Comparison of ENCODE assay signal across 8 cellular contexts in the genomic region with DNA sequence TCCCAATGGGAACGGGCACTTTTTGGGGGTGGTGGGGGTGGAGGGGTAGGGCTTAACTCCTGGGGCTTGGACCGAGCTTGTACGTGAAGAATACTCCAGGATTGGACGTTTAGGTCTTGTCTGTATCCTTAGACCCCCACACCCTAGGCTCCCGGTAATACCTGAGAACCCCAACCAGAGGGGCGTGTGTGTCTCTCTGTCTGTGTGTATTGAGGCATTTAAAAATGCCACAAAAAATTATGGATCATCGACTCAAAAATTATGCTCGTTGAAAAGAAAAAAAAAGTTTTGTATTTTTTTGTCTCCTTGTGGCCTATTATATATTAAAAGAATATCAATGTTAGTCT. TPM values are rescaled to one million over a fixed set of nuclear protein-coding genes. Genes with fewer than 3 reads are reported as not detected.
A peak's percentile ranks its signal among the peaks of the same experiment; 100 is the strongest.
DNase-seq lines count a peak whose midpoint lies in the region; ATAC-seq, FAIRE-seq and TF ChIP-seq lines count a peak whose summit lies in the region.

No MANE protein-coding gene starts in this region.

- peaks cover 4% of the 10 kb centered on the region for H3K36me3 ChIP-seq in brain microvascular endothelial cell (replicated peaks)
- no peaks in the 10 kb centered on the region for H3K36me3 ChIP-seq in mucosa of stomach (ENCODE audit: control insufficient read depth, insufficient read depth, low read length)

- peak; percentile 3 for ATAC-seq in HG02973 (IDR thresholded peaks at IDR 0.05; ENCODE audit: unreplicated experiment)
- no peak for ATAC-seq in GM18505 (IDR thresholded peaks at IDR 0.05; ENCODE audit: unreplicated experiment)

- H3K9me3 ChIP-seq in mucosa of stomach (ENCODE audit: control insufficient read depth, low read length), result no peaks in the 10 kb centered on the region

- H3K27ac ChIP-seq in brain microvascular endothelial cell, result peak overlapping the region; percentile 96

- no peak for DNase-seq in AG09309 (ENCODE audit: low read depth)
- DNase-seq in brain microvascular endothelial cell, result no peak
- no peak for DNase-seq in stimulated activated CD4-positive, alpha-beta T cell treated with anti-CD3 and anti-CD28 coated beads, Interleukin-15, amount 100 ng/mL, for 24 hours
- DNase-seq in H4 (ENCODE audit: low spot score), result no peak
- no peak for DNase-seq in GM12892 (ENCODE audit: insufficient read length)

- peaks cover 6% of the 10 kb centered on the region for H3K4me1 ChIP-seq in mucosa of stomach (ENCODE audit: control insufficient read depth, insufficient read depth, low read length)

- TF ChIP-seq CTCF in AG09309 (IDR thresholded peaks at IDR 0.05; ENCODE audit: control insufficient read depth, insufficient read depth, low read depth, low read length, missing control alignments), result no peak
- TF ChIP-seq CTCF in brain microvascular endothelial cell (IDR thresholded peaks at IDR 0.05; ENCODE audit: low read depth, low read length, missing control alignments), result no peak

- H3K27me3 ChIP-seq in brain microvascular endothelial cell (replicated peaks), result no peaks in the 10 kb centered on the region
- no peaks in the 10 kb centered on the region for H3K27me3 ChIP-seq in mucosa of stomach (ENCODE audit: control insufficient read depth, insufficient read depth, low read length)

- FAIRE-seq in GM12892 (lab: Jason Lieb, UNC), result no peak

- H3K9ac ChIP-seq in mucosa of stomach (ENCODE audit: low read length), result peak overlapping the region; percentile 91

- H3K4me3 ChIP-seq in AG09309 (ENCODE audit: control insufficient read depth, low read depth, low read length) (peak overlapping the region; percentile 67), brain microvascular endothelial cell (ENCODE audit: low read depth, low read length) (peak overlapping the region; percentile 92), mucosa of stomach (ENCODE audit: low read length) (peak overlapping the region; percentile 75)

- in situ Hi-C loops in brain microvascular endothelial cell (cut with HindIII; ENCODE audit: low pct_ligation_motif_present, low sequenced_read_pairs), result no loop called here

- TF ChIP-seq POLR2A in GM18505 (IDR thresholded peaks at IDR 0.05; ENCODE audit: borderline replicate concordance, extremely low read depth, insufficient read depth, insufficient read length) (no peak), GM12892 (IDR thresholded peaks at IDR 0.05; ENCODE audit: low read depth, low read length) (no peak)

RNA-seq across cellular contexts. Expression of gene PPFIBP1, which starts 0.5 kb away (rescaled TPM):
- 15.4 and 15.9 TPM in 2 replicates for total RNA-seq in H4 (2014; rRNA removed; shearing (Covaris generic))
- polyA plus RNA-seq in GM12892 (2012; ENCODE audit: missing spikeins), result 16.9 TPM
